8 cellular contexts compared by ENCODE assay signal in the genomic region with DNA sequence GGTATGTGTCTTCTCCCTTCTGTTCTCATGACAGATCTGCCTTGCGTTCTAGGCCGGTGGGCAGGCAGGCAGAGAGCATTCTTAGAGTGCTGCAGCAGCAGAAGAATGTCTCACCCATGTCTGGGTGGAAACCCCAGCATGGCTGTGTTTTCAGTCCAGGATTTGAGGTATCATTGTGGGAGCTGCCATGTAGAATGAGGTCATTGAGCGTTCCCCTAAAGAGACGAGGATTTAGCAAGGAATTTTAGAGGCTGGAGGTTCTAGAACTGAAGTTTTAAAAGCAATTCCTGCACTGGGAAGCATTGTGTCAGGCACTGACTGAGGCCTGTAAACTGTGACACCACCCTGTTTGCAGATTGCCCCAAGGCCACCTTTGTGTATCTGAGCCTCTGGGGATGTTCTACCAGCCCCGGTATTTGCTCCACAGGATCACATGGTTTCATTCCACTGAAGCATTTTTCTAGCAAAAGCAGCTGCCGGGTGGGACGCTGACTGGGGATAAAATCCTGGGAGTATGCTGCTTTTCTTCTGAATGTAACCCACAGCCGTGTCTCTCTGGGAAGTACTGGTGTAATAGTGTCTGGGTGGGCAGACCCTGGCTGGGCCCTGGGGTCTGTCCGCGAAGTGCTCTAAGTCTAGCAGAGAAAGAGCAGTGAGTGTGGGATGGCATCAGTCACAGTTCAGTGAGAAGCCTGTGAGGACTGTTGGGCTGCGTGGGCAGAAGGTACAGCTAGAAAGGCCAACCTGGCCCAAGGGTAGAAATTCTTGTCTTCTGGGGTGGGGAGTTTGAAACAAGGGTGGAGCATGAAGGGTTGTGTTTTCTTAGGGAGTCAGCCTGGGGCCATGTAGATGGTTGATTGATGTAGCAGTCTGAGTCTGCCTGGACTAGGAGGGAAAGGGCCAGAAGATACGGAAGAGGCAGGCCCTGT. TPM values are rescaled to one million over a fixed set of nuclear protein-coding genes. Genes with fewer than 3 reads are reported as not detected.
A peak's percentile ranks its signal among the peaks of the same experiment; 100 is the strongest.
DNase-seq lines count a peak whose midpoint lies in the region; ATAC-seq and TF ChIP-seq lines count a peak whose summit lies in the region.
"Had no signal": no experiment of that assay in that cellular context is flagged by ENCODE, and none has a peak within 500 bp of the region (broad histone marks: within the 10 kb centered on the region; RNA-seq: fewer than 3 reads in every experiment).

No MANE protein-coding gene starts in this region.

- H3K4me3 ChIP-seq in NT2/D1 (ENCODE audit: insufficient read length, low read depth) (no peak overlapping the region), epithelial cell of esophagus (ENCODE audit: low read length) (no peak overlapping the region), aorta (ENCODE audit: low read length in 2 of 2) (no peak overlapping the region)

- ATAC-seq in aorta (ENCODE audit: low FRiP score): no peak

- WGBS in aorta, 2 donors: 35 to 38% methylated on average over 12 of the region's 12 CpGs

- H3K27ac ChIP-seq in aorta (ENCODE audit: low read depth in 1 of 2, low read length in 2 of 2): peak overlapping the region in 1 of 2 donors; percentile 71

- H3K4me1 ChIP-seq in NT2/D1 (ENCODE audit: insufficient read depth, insufficient read length) (peaks cover 3% of the 10 kb centered on the region), aorta (ENCODE audit: control insufficient read depth in 1 of 2, insufficient read depth in 2 of 2, low read length in 2 of 2) (no peaks in the 10 kb centered on the region)

- DNase-seq in NT2/D1 (ENCODE audit: low read depth, low spot score): no peak
- DNase-seq in epithelial cell of esophagus (ENCODE audit: low read depth): peak; percentile 59
- DNase-seq in renal cortical epithelial cell (ENCODE audit: low read depth): peak; percentile 86
- DNase-seq in aorta: no peak
- DNase-seq in UCSD-AML1 (lab: John Stamatoyannopoulos, UW; ENCODE audit: unreplicated experiment): no peak
- no peak for DNase-seq in NCI-H2196 treated with DMSO at 0.1 percent for 48 hours (lab: John Stamatoyannopoulos, UW; ENCODE audit: unreplicated experiment)
- DNase-seq: DND-41, NCI-H187 treated with DMSO at 0.1 percent for 48 hours had no signal

- H3K9me3 ChIP-seq in NT2/D1 (ENCODE audit: insufficient read depth, low read length) (no peaks in the 10 kb centered on the region), aorta (ENCODE audit: control insufficient read depth, low read length) (no peaks in the 10 kb centered on the region)

- peaks cover 84% of the 10 kb centered on the region for H3K36me3 ChIP-seq in NT2/D1 (ENCODE audit: insufficient read depth, insufficient read length, low read length)
- peaks cover 11 to 17% of the 10 kb centered on the region in 2 donors for H3K36me3 ChIP-seq in aorta (ENCODE audit: control insufficient read depth in 1 of 2, insufficient read depth in 2 of 2, low read length in 1 of 2)

- no peak for TF ChIP-seq CTCF in epithelial cell of esophagus (IDR thresholded peaks at IDR 0.05; ENCODE audit: insufficient read depth, low read depth, low read length, missing control alignments)

- no peaks in the 10 kb centered on the region for H3K27me3 ChIP-seq in NT2/D1 (ENCODE audit: insufficient read depth, insufficient read length)
- no peaks in the 10 kb centered on the region for H3K27me3 ChIP-seq in aorta (ENCODE audit: control insufficient read depth in 1 of 2, insufficient read depth in 2 of 2, low read length in 1 of 2)

- intact Hi-C loops in aorta (cut with DNase I): loop anchor here in 1 of 2 donors (5.0 kb wide), 1 partner anchor 180 kb away; no protein-coding TSS in a partner anchor

- H3K9ac ChIP-seq in NT2/D1 (ENCODE audit: insufficient read length, low read depth): peak overlapping the region; percentile 23

RNA-seq across cellular contexts. Expression of gene PLCD3, which starts 30.2 kb away (rescaled TPM):
- total RNA-seq in renal cortical epithelial cell (26.9 and 98.1 TPM in 2 replicates), aorta (10 to 100 TPM; 94.6 to 97.4 TPM)
- polyA plus RNA-seq in aorta: 10 to 100 TPM; 22.8 to 93.8 TPM

RNA-seq across cellular contexts. Expression of gene ACBD4, which starts 33.3 kb away (rescaled TPM):
- total RNA-seq in renal cortical epithelial cell (7.2 and 9.6 TPM in 2 replicates), aorta (10 to 100 TPM; 16.1 to 23.4 TPM)
- polyA plus RNA-seq in aorta: 10 to 100 TPM; 68.6 to 69.7 TPM

RNA-seq across cellular contexts. Expression of gene NMT1, which starts 41.0 kb away (rescaled TPM):
- total RNA-seq in renal cortical epithelial cell: 82.5 and 102 TPM in 2 replicates
- 100 to 1,000 TPM; 103 to 104 TPM for total RNA-seq in aorta
- 100 to 1,000 TPM in 1 of 2 donors, 10 to 100 TPM in 1; 33.8 to 124 TPM for polyA plus RNA-seq in aorta

RNA-seq across cellular contexts. Expression of gene HEXIM1, which starts 46.1 kb away (rescaled TPM):
- total RNA-seq in renal cortical epithelial cell (10.8 and 38.0 TPM in 2 replicates), aorta (10 to 100 TPM; 48.7 to 64.0 TPM)
- 10 to 100 TPM; 40.8 to 62.6 TPM for polyA plus RNA-seq in aorta

RNA-seq across cellular contexts. Expression of gene DCAKD, which starts 50.7 kb away (rescaled TPM):
- total RNA-seq in renal cortical epithelial cell (22.4 and 50.2 TPM in 2 replicates), aorta (10 to 100 TPM; 22.7 to 33.1 TPM)
- polyA plus RNA-seq in aorta: 10 to 100 TPM; 14.5 to 20.1 TPM

Comparison
In these comparisons a context has a peak if more than half of its experiments do, and no peak if none do; other contexts are left out.
1. DNase-seq: peak in epithelial cell of esophagus (single experiment) and renal cortical epithelial cell (single experiment); none in NT2/D1 (single experiment), aorta (0 of 2), UCSD-AML1 (single experiment) and NCI-H2196 treated with DMSO at 0.1 percent for 48 hours (single experiment).